ENCODE assay signal across 24 cellular contexts in genomic region chr1:100960098-100960497, GRCh38.
"Had no signal": no experiment of that assay in that cellular context is flagged by ENCODE, and none has a peak within 500 bp of the region (broad histone marks: within the 10 kb centered on the region; RNA-seq: fewer than 3 reads in every experiment).

No MANE protein-coding gene starts in this region.

- H3K4me3 Mint-ChIP-seq: activated CD8-positive, alpha-beta memory T cell treated with anti-CD3 and anti-CD28 coated beads, Interleukin-2, amount 10 ng/mL, durations not matched to agents 7 days and 5 days; activated T-helper 17 cell treated with anti-CD3 and anti-CD28 coated beads, Interleukin-2, amount 50 U/mL, for 72 hours; central memory CD8-positive, alpha-beta T cell had no signal

- DNase-seq: activated CD4-positive, alpha-beta T cell treated with anti-CD3 and anti-CD28 coated beads for 48 hours; activated CD4-positive, alpha-beta T cell treated with anti-CD3 and anti-CD28 coated beads, Interleukin-2, amount 50 U/mL, for 4 hours; activated CD4-positive, CD25-positive, alpha-beta regulatory T cell treated with anti-CD3 and anti-CD28 coated beads, Interleukin-2, amount 50 U/mL, for 72 hours; activated CD8-positive, alpha-beta memory T cell treated with anti-CD3 and anti-CD28 coated beads, Interleukin-2, amount 10 ng/mL, durations not matched to agents 7 days and 5 days; activated gamma-delta T cell; activated naive CD4-positive, alpha-beta T cell treated with anti-CD3 and anti-CD28 coated beads, Interleukin-2, amount 50 U/mL, for 16 hours; activated T-cell treated with anti-CD3 and anti-CD28 coated beads, Interleukin-2, amount 50 U/mL, for 48 hours; amniotic stem cell; body of pancreas; Kasumi-1; KBM-7; NCI-H1105 treated with DMSO at 0.1 percent for 48 hours; NCI-H1436 treated with DMSO at 0.1 percent for 48 hours; NCI-H187 treated with DMSO at 0.1 percent for 48 hours; NCI-H2081 treated with DMSO at 0.1 percent for 48 hours; NCI-H446; Peyer's patch; Right ventricle myocardium superior; SJCRH30; SK-N-SH had no signal

- H3K4me1 ChIP-seq: ascending aorta, body of pancreas, Peyer's patch, SJCRH30 had no signal

- ATAC-seq: activated CD8-positive, alpha-beta memory T cell treated with anti-CD3 and anti-CD28 coated beads, Interleukin-2, amount 10 ng/mL, durations not matched to agents 7 days and 5 days; body of pancreas had no signal

- H3K27me3 Mint-ChIP-seq: activated CD8-positive, alpha-beta memory T cell treated with anti-CD3 and anti-CD28 coated beads, Interleukin-2, amount 10 ng/mL, durations not matched to agents 7 days and 5 days; activated T-helper 17 cell treated with anti-CD3 and anti-CD28 coated beads, Interleukin-2, amount 50 U/mL, for 72 hours; central memory CD8-positive, alpha-beta T cell had no signal

- H3K27ac ChIP-seq: ascending aorta, body of pancreas, Peyer's patch, RWPE1, SJCRH30 had no signal

- H3K9me3 ChIP-seq: ascending aorta, body of pancreas, Peyer's patch, SJCRH30, SK-N-SH had no signal

- H3K4me3 ChIP-seq: ascending aorta, body of pancreas, Peyer's patch, SJCRH30 had no signal

- H3K9me3 Mint-ChIP-seq: activated T-helper 17 cell treated with anti-CD3 and anti-CD28 coated beads, Interleukin-2, amount 50 U/mL, for 72 hours; central memory CD8-positive, alpha-beta T cell had no signal

- H3K27me3 ChIP-seq: ascending aorta, body of pancreas, Peyer's patch, SJCRH30 had no signal

- H3K27ac Mint-ChIP-seq: activated CD8-positive, alpha-beta memory T cell treated with anti-CD3 and anti-CD28 coated beads, Interleukin-2, amount 10 ng/mL, durations not matched to agents 7 days and 5 days; activated T-helper 17 cell treated with anti-CD3 and anti-CD28 coated beads, Interleukin-2, amount 50 U/mL, for 72 hours had no signal
